In the genomic region with DNA sequence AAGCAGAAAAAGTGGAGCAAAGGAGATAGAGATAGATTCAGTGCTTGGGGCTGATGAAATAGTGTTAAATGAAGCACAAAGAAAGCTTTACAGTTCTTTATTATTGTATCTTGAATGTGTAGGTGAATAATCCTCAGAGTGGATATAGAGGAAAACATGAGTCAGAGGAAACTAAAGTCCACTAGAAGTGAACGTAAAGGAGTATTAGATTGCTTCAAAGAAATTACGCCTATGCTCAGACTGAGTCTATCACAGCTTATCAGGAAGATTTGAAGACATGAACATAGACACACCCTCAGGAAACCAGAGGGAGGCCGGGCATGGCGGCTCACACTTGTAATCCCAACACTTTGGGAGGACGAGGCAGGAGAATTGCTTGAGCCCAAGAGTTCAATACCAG, we compare ENCODE assay signal across 28 cellular contexts. TPM values are rescaled to one million over a fixed set of nuclear protein-coding genes. Genes with fewer than 3 reads are reported as not detected.
"Had no signal": no experiment of that assay in that cellular context is flagged by ENCODE, and none has a peak within 500 bp of the region (broad histone marks: within the 10 kb centered on the region; RNA-seq: fewer than 3 reads in every experiment).

No MANE protein-coding gene starts in this region.

- H3K27ac ChIP-seq: SK-N-MC had no signal

- H3K4me3 Mint-ChIP-seq: activated B cell treated with CpG ODN at 0.5 μM for 24 hours; activated CD4-positive, alpha-beta memory T cell treated with anti-CD3 and anti-CD28 coated beads, Interleukin-2, amount 10 ng/mL, durations not matched to agents 7 days and 5 days; activated naive CD4-positive, alpha-beta T cell treated with anti-CD3 and anti-CD28 coated beads, Interleukin-2, amount 10 ng/mL, durations not matched to agents 7 days and 5 days; activated naive CD8-positive, alpha-beta T cell treated with anti-CD3 and anti-CD28 coated beads for 36 hours; activated T-helper 17 cell treated with anti-CD3 and anti-CD28 coated beads, Interleukin-2, amount 50 U/mL, for 72 hours; T-cell had no signal

- H3K27me3 Mint-ChIP-seq: activated naive CD4-positive, alpha-beta T cell treated with anti-CD3 and anti-CD28 coated beads, Interleukin-2, amount 10 ng/mL, durations not matched to agents 7 days and 5 days had no signal

- H3K4me3 ChIP-seq: SK-N-MC had no signal

- ATAC-seq: activated T-helper 17 cell treated with anti-CD3 and anti-CD28 coated beads, Interleukin-2, amount 50 U/mL, for 72 hours; Right ventricle myocardium inferior; T-cell had no signal

- DNase-seq: activated B cell treated with CpG ODN at 0.5 μM for 24 hours; activated CD4-positive, alpha-beta memory T cell treated with anti-CD3 and anti-CD28 coated beads, Interleukin-2, amount 10 ng/mL, durations not matched to agents 7 days and 5 days; activated CD4-positive, alpha-beta T cell treated with anti-CD3 and anti-CD28 coated beads, Interleukin-2, amount 50 U/mL, for 1 hour; activated gamma-delta T cell; activated naive CD4-positive, alpha-beta T cell treated with anti-CD3 and anti-CD28 coated beads, Interleukin-2, amount 10 ng/mL, durations not matched to agents 7 days and 5 days; activated naive CD8-positive, alpha-beta T cell treated with anti-CD3 and anti-CD28 coated beads for 36 hours; activated T-cell treated with anti-CD3 and anti-CD28 coated beads for 4 hours; activated T-cell treated with anti-CD3 and anti-CD28 coated beads, Interleukin-2, amount 50 U/mL, for 48 hours; anterior cingulate cortex; caudate nucleus; Karpas-422; NCI-H1048; NCI-H146; NCI-H187 treated with DMSO at 0.1 percent for 48 hours; NCI-H2171; NCI-H345; NCI-H510A; NCI-H69; T-cell; T-helper 2 cell; T1000 had no signal

- H3K27ac Mint-ChIP-seq: activated B cell treated with CpG ODN at 0.5 μM for 24 hours; activated CD4-positive, alpha-beta memory T cell treated with anti-CD3 and anti-CD28 coated beads, Interleukin-2, amount 10 ng/mL, durations not matched to agents 7 days and 5 days; activated naive CD4-positive, alpha-beta T cell treated with anti-CD3 and anti-CD28 coated beads, Interleukin-2, amount 10 ng/mL, durations not matched to agents 7 days and 5 days; activated naive CD8-positive, alpha-beta T cell treated with anti-CD3 and anti-CD28 coated beads for 36 hours; activated T-helper 17 cell treated with anti-CD3 and anti-CD28 coated beads, Interleukin-2, amount 50 U/mL, for 72 hours; T-cell had no signal

- H3K9me3 Mint-ChIP-seq: activated B cell treated with CpG ODN at 0.5 μM for 24 hours; activated CD4-positive, alpha-beta memory T cell treated with anti-CD3 and anti-CD28 coated beads, Interleukin-2, amount 10 ng/mL, durations not matched to agents 7 days and 5 days; activated naive CD4-positive, alpha-beta T cell treated with anti-CD3 and anti-CD28 coated beads, Interleukin-2, amount 10 ng/mL, durations not matched to agents 7 days and 5 days; activated naive CD8-positive, alpha-beta T cell treated with anti-CD3 and anti-CD28 coated beads for 36 hours; activated T-helper 17 cell treated with anti-CD3 and anti-CD28 coated beads, Interleukin-2, amount 50 U/mL, for 72 hours; T-cell had no signal

- H3K36me3 Mint-ChIP-seq: activated naive CD4-positive, alpha-beta T cell treated with anti-CD3 and anti-CD28 coated beads, Interleukin-2, amount 10 ng/mL, durations not matched to agents 7 days and 5 days; activated naive CD8-positive, alpha-beta T cell treated with anti-CD3 and anti-CD28 coated beads for 36 hours; T-cell had no signal

- H3K4me1 Mint-ChIP-seq: activated B cell treated with CpG ODN at 0.5 μM for 24 hours; activated CD4-positive, alpha-beta memory T cell treated with anti-CD3 and anti-CD28 coated beads, Interleukin-2, amount 10 ng/mL, durations not matched to agents 7 days and 5 days; activated naive CD4-positive, alpha-beta T cell treated with anti-CD3 and anti-CD28 coated beads, Interleukin-2, amount 10 ng/mL, durations not matched to agents 7 days and 5 days; activated T-helper 17 cell treated with anti-CD3 and anti-CD28 coated beads, Interleukin-2, amount 50 U/mL, for 72 hours; T-cell had no signal

RNA-seq across cellular contexts. Expression of a gene that starts 50.3 kb away (rescaled TPM):
- total RNA-seq: activated B cell treated with CpG ODN at 0.5 μM for 24 hours; activated CD4-positive, alpha-beta memory T cell treated with anti-CD3 and anti-CD28 coated beads, Interleukin-2, amount 10 ng/mL, durations not matched to agents 7 days and 5 days; activated CD8-positive, alpha-beta memory T cell treated with anti-CD3 and anti-CD28 coated beads for 36 hours; activated naive CD8-positive, alpha-beta T cell treated with anti-CD3 and anti-CD28 coated beads for 36 hours; activated T-helper 17 cell treated with anti-CD3 and anti-CD28 coated beads, Interleukin-2, amount 50 U/mL, for 72 hours; cerebellum; Right ventricle myocardium inferior; RPMI7951; T-cell had no signal
- polyA plus RNA-seq: adipose tissue had no signal
